1 cellular context compared by ENCODE assay signal in genomic region chr6:3347826-3348225, GRCh38.
TF ChIP-seq lines count a peak whose summit lies in the region.

No MANE protein-coding gene starts in this region.

TF ChIP-seq in HepG2, 621 proteins besides CTCF, POLR2A, EP300 and RAD21 (continued from another document):
- TF ChIP-seq BCLAF1 (IDR thresholded peaks at IDR 0.05) (no peak), CENPBD1 (CRISPR knock-in tag; IDR thresholded peaks at IDR 0.05; ENCODE audit: borderline replicate concordance, low read depth) (no peak), ASH2L (IDR thresholded peaks at IDR 0.05; ENCODE audit: insufficient read length, low read depth, low read length) (no peak), SAP130 (CRISPR knock-in tag; IDR thresholded peaks at IDR 0.05; ENCODE audit: low read depth) (no peak), RFX1 (IDR thresholded peaks at IDR 0.05) (no peak), RXRB (CRISPR knock-in tag; IDR thresholded peaks at IDR 0.05; ENCODE audit: borderline replicate concordance) (no peak), NFE2L1 (CRISPR knock-in tag; IDR thresholded peaks at IDR 0.05; ENCODE audit: borderline replicate concordance) (no peak), E2F5 (CRISPR knock-in tag; conservative IDR thresholded peaks at IDR 0.05) (no peak), MLX (CRISPR knock-in tag; IDR thresholded peaks at IDR 0.05) (no peak), IRF9 (CRISPR knock-in tag; IDR thresholded peaks at IDR 0.05; ENCODE audit: borderline replicate concordance) (no peak)
TF ChIP-seq in HepG2: peak in this region for 0.
